Comparison of ENCODE assay signal across 11 cellular contexts in genomic region chr7:7868245-7868899, GRCh38.
DNase-seq lines count a peak whose midpoint lies in the region; ATAC-seq and TF ChIP-seq lines count a peak whose summit lies in the region.
"Had no signal": no experiment of that assay in that cellular context is flagged by ENCODE, and none has a peak within 500 bp of the region (broad histone marks: within the 10 kb centered on the region; RNA-seq: fewer than 3 reads in every experiment).

No MANE protein-coding gene starts in this region.

- intact Hi-C loops in Right ventricle myocardium inferior (cut with DNase I) (no loop called here), left ventricle myocardium inferior (cut with micrococcal nuclease) (no loop called here), posterior vena cava (cut with DNase I) (no loop called here)

- H3K4me3 ChIP-seq in right atrium auricular region (no peak overlapping the region), NB4 (ENCODE audit: low read depth, low read length) (no peak overlapping the region), left ventricle myocardium inferior (no peak overlapping the region), thoracic aorta (peak overlapping the region; percentile 12)
- H3K4me3 ChIP-seq: suprapubic skin had no signal

- POLR2A ChIA-PET in RWPE1 (lab: Yijun Ruan, JAX; ENCODE audit: low non-redundant PET), result no interaction called here

- H3K9me3 ChIP-seq in right atrium auricular region, result no peaks in the 10 kb centered on the region
- no peaks in the 10 kb centered on the region for H3K9me3 ChIP-seq in left ventricle myocardium inferior (replicated peaks)
- H3K9me3 ChIP-seq in thoracic aorta, result no peaks in the 10 kb centered on the region
- H3K9me3 ChIP-seq: suprapubic skin had no signal

- DNase-seq in Right ventricle myocardium inferior (ENCODE audit: missing footprints) (no peak), right atrium auricular region (ENCODE audit: low spot score) (no peak), NB4 (ENCODE audit: low read depth) (peak; percentile 76), left ventricle myocardium inferior (peak; percentile 15), thoracic aorta (ENCODE audit: low spot score) (no peak), posterior vena cava (ENCODE audit: low spot score) (no peak), RWPE1 (ENCODE audit: low spot score) (no peak)
- DNase-seq: aorta, IMR-90 had no signal

- H3K27ac ChIP-seq in right atrium auricular region (peak overlapping the region in 1 of 2 donors; percentile 22), left ventricle myocardium inferior (replicated peaks) (peak overlapping the region; percentile 53), thoracic aorta (no peak overlapping the region), RWPE1 (no peak overlapping the region)
- H3K27ac ChIP-seq: suprapubic skin had no signal

- no peaks in the 10 kb centered on the region for H3K27me3 ChIP-seq in right atrium auricular region
- H3K27me3 ChIP-seq in left ventricle myocardium inferior (ENCODE audit: low read depth), result no peaks in the 10 kb centered on the region
- H3K27me3 ChIP-seq in thoracic aorta (replicated peaks; ENCODE audit: insufficient read depth), result no peaks in the 10 kb centered on the region
- H3K27me3 ChIP-seq: suprapubic skin had no signal

- TF ChIP-seq CTCF in right atrium auricular region (IDR thresholded peaks at IDR 0.05), result no peak
- TF ChIP-seq CTCF in NB4 (IDR thresholded peaks at IDR 0.05; ENCODE audit: low read depth, low read length), result no peak
- TF ChIP-seq CTCF in left ventricle myocardium inferior (IDR thresholded peaks at IDR 0.05; ENCODE audit: borderline replicate concordance), result no peak
- TF ChIP-seq CTCF in thoracic aorta (IDR thresholded peaks at IDR 0.05), result no peak
- no peak for TF ChIP-seq CTCF in RWPE1 (conservative IDR thresholded peaks at IDR 0.05; ENCODE audit: low read depth)

- H3K4me1 ChIP-seq in right atrium auricular region (peaks cover 0 to 26% of the 10 kb centered on the region in 2 donors), left ventricle myocardium inferior (peaks cover 40% of the 10 kb centered on the region), thoracic aorta (ENCODE audit: control insufficient read depth in 1 of 2, low read depth in 2 of 2) (no peaks in the 10 kb centered on the region)
- H3K4me1 ChIP-seq: suprapubic skin had no signal

- no peak for TF ChIP-seq POLR2A in NB4 (IDR thresholded peaks at IDR 0.05; ENCODE audit: extremely low read depth, insufficient read length)

- CTCF ChIA-PET in RWPE1 (lab: Yijun Ruan, JAX), result interaction anchor here (0.7 kb wide), 1 partner anchor 522 kb away, joined by 7 read pairs; no protein-coding TSS in a partner anchor

- H3K36me3 ChIP-seq in right atrium auricular region (no peaks in the 10 kb centered on the region), left ventricle myocardium inferior (no peaks in the 10 kb centered on the region), thoracic aorta (no peaks in the 10 kb centered on the region)
- H3K36me3 ChIP-seq: suprapubic skin had no signal

- ATAC-seq in Right ventricle myocardium inferior (peak; percentile 58), thoracic aorta (ENCODE audit: insufficient number of reproducible peaks, low FRiP score, low read depth) (no peak), GM21528 (IDR thresholded peaks at IDR 0.05; ENCODE audit: low FRiP score, unreplicated experiment) (no peak)

Comparison
In these comparisons a context has a peak if more than half of its experiments do, and no peak if none do; other contexts are left out.
1. DNase-seq: peak in NB4 (single experiment) and left ventricle myocardium inferior (single experiment); none in Right ventricle myocardium inferior (single experiment), right atrium auricular region (single experiment), thoracic aorta (single experiment), posterior vena cava (single experiment) and RWPE1 (single experiment).